ENCODE assay signal across 24 cellular contexts in genomic region chr2:8368463-8368862, GRCh38.
A peak's percentile ranks its signal among the peaks of the same experiment; 100 is the strongest.
DNase-seq lines count a peak whose midpoint lies in the region; ATAC-seq, FAIRE-seq and TF ChIP-seq lines count a peak whose summit lies in the region.
"Had no signal": no experiment of that assay in that cellular context is flagged by ENCODE, and none has a peak within 500 bp of the region (broad histone marks: within the 10 kb centered on the region; RNA-seq: fewer than 3 reads in every experiment).

No MANE protein-coding gene starts in this region.

- TF ChIP-seq CTCF in GM10266 (IDR thresholded peaks at IDR 0.05; ENCODE audit: control insufficient read depth, insufficient read depth, low read depth, missing control alignments) (no peak), upper lobe of left lung (IDR thresholded peaks at IDR 0.05) (no peak)

- no peak for TF ChIP-seq POLR2A in upper lobe of left lung (IDR thresholded peaks at IDR 0.05)

- H3K36me3 Mint-ChIP-seq in activated T-cell treated with anti-CD3 and anti-CD28 coated beads, Interleukin-2, amount 50 U/mL, for 4 hours (ENCODE audit: insufficient read depth) = peaks cover 3% of the 10 kb centered on the region

- no peaks in the 10 kb centered on the region for H3K9me3 ChIP-seq in upper lobe of left lung
- H3K9me3 ChIP-seq: mucosa of descending colon, thoracic aorta had no signal

- TF ChIP-seq EP300 in upper lobe of left lung (IDR thresholded peaks at IDR 0.05) = no peak

- H3K9me3 Mint-ChIP-seq in activated T-cell treated with anti-CD3 and anti-CD28 coated beads, Interleukin-2, amount 50 U/mL, for 4 hours = peaks cover 4% of the 10 kb centered on the region

- 93 to 100% methylated on average over 6 of the region's 6 CpGs for WGBS in upper lobe of left lung, 2 donors

- H3K27me3 Mint-ChIP-seq in activated T-cell treated with anti-CD3 and anti-CD28 coated beads, Interleukin-2, amount 50 U/mL, for 4 hours (ENCODE audit: low read depth) = no peaks in the 10 kb centered on the region

- no peaks in the 10 kb centered on the region for H3K36me3 ChIP-seq in upper lobe of left lung
- H3K36me3 ChIP-seq: left lung, thoracic aorta had no signal

- H3K4me1 Mint-ChIP-seq in activated T-cell treated with anti-CD3 and anti-CD28 coated beads, Interleukin-2, amount 50 U/mL, for 4 hours (ENCODE audit: low read depth) = peaks cover 2% of the 10 kb centered on the region

- H3K27ac ChIP-seq in upper lobe of left lung = no peak overlapping the region
- H3K27ac ChIP-seq: left lung, thoracic aorta had no signal

- no peaks in the 10 kb centered on the region for H3K27me3 ChIP-seq in upper lobe of left lung
- H3K27me3 ChIP-seq: left lung had no signal

- H3K4me3 Mint-ChIP-seq in activated T-cell treated with anti-CD3 and anti-CD28 coated beads, Interleukin-2, amount 50 U/mL, for 4 hours = no peak overlapping the region

- peak; percentile 73 for FAIRE-seq in GM19239 (lab: Jason Lieb, UNC)
- FAIRE-seq: HepG2, TTC549 had no signal

- ATAC-seq in HG02623 (IDR thresholded peaks at IDR 0.05; ENCODE audit: unreplicated experiment) (peak; percentile 55), HG03280 (IDR thresholded peaks at IDR 0.05; ENCODE audit: unreplicated experiment) (peak; percentile 67), upper lobe of left lung (ENCODE audit: low FRiP score in 2 of 2) (no peak)
- ATAC-seq in activated T-cell treated with anti-CD3 and anti-CD28 coated beads, Interleukin-2, amount 50 U/mL, for 4 hours = no peak
- ATAC-seq: HepG2, left lung, mucosa of descending colon had no signal

- no peak overlapping the region for H3K4me3 ChIP-seq in upper lobe of left lung
- H3K4me3 ChIP-seq: left lung, mucosa of descending colon, thoracic aorta had no signal

- DNase-seq in GM10266 (ENCODE audit: extremely low spot score) (peak; percentile 31), GM19239 (ENCODE audit: insufficient read length, low spot score) (no peak), upper lobe of left lung (no peak)
- no peak for DNase-seq in activated CD8-positive, alpha-beta memory T cell treated with anti-CD3 and anti-CD28 coated beads, Interleukin-2, amount 50 U/mL, for 4 hours
- no peak for DNase-seq in stimulated activated naive CD4-positive, alpha-beta T cell treated with Interleukin-2 at 50 U/mL for 16 hours (lab: John Stamatoyannopoulos, UW)
- no peak for DNase-seq in activated T-cell treated with anti-CD3 and anti-CD28 coated beads, Interleukin-2, amount 50 U/mL, for 4 hours
- DNase-seq: 8988T; activated CD4-positive, alpha-beta T cell treated with anti-CD3 and anti-CD28 coated beads for 4 hours; activated CD8-positive, alpha-beta memory T cell treated with anti-CD3 and anti-CD28 coated beads, Interleukin-2, amount 50 U/mL, for 48 hours; activated naive CD4-positive, alpha-beta T cell treated with Interleukin-2 at 50 U/mL for 16 hours; anterior cingulate cortex; Calu3; effector CD8-positive, alpha-beta T cell; glutamatergic neuron; GOT3; left lung; mucosa of descending colon; NCI-H2227 treated with DMSO at 0.1 percent for 48 hours; retina had no signal

- no peaks in the 10 kb centered on the region for H3K4me1 ChIP-seq in upper lobe of left lung
- H3K4me1 ChIP-seq: left lung had no signal

Comparison
In these comparisons a context has a peak if more than half of its experiments do, and no peak if none do; other contexts are left out.
1. ATAC-seq: peak in HG02623 (single experiment) and HG03280 (single experiment); none in upper lobe of left lung (0 of 2) and activated T-cell treated with anti-CD3 and anti-CD28 coated beads, Interleukin-2, amount 50 U/mL, for 4 hours (0 of 2).